Comparison of ENCODE assay signal across 10 cellular contexts in the genomic region with DNA sequence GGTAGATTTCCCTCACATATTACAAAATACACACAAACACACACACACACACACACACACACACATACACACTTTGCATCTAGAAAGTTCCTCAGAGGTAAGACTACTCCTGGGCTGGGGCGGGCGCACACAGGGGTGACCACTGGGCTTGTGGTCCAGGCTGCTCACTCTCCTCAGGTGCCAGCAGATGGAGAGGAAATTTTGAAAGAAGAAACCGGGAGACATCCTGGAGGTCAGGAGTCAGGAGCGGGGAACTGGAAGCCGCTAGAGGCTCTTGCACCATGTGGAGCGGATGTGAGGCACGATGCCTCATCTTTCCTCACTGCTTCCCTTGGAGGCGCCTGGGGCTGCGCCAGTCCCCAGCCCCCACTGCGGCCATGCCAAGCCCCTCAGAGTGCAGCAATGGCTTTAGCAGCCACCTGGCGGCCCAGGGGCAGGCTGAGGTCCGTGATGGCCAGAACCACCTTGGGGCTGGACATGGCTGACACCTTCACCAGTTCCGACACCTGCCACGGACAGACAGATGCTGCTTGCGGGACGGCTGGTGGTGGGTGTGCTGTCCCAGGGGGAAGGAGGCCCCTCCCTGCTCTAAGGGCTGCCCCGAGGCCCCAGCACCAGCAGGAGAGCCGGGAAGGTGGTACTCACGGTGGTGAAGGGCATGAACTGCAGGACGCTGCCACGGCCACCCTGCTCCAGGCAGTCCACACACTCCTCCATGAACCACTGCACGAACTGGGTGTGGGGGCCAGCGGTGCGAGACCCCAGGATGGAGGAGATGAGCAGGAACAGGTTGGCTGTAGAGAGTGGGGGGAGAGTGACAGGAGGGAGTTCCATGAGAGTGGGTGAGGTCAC. TPM values are rescaled to one million over a fixed set of nuclear protein-coding genes. Genes with fewer than 3 reads are reported as not detected.
DNase-seq lines count a peak whose midpoint lies in the region; ATAC-seq and TF ChIP-seq lines count a peak whose summit lies in the region.
"Had no signal": no experiment of that assay in that cellular context is flagged by ENCODE, and none has a peak within 500 bp of the region (broad histone marks: within the 10 kb centered on the region; RNA-seq: fewer than 3 reads in every experiment).

No MANE protein-coding gene starts in this region.

- WGBS in HUES64, result 83% methylated on average over 24 of the region's 24 CpGs
- 77% methylated on average over 22 to 24 of the region's 24 CpGs for WGBS in upper lobe of left lung, 2 donors

- H3K4me1 Mint-ChIP-seq in MCF 10A (ENCODE audit: insufficient read depth, unreplicated experiment), result peaks cover 65% of the 10 kb centered on the region

- H3K4me3 ChIP-seq in HUES64 (ENCODE audit: low read length) (no peak overlapping the region), iPS-20b (ENCODE audit: low read length) (peak overlapping the region; percentile 36; the same call in 1 of the 2 replicates), upper lobe of left lung (no peak overlapping the region)
- H3K4me3 ChIP-seq: SJSA1, skin epidermis had no signal

- intact Hi-C loops in MCF 10A (cut with micrococcal nuclease), result no loop called here

- H3K9ac ChIP-seq in HUES64 (ENCODE audit: low read depth, low read length), result no peak overlapping the region
- peak overlapping the region; percentile 57 for H3K9ac ChIP-seq in iPS-20b (ENCODE audit: low read depth, low read length)

- H3K9me3 ChIP-seq in HUES64 (ENCODE audit: insufficient read depth, low read depth, low read length) (no peaks in the 10 kb centered on the region), iPS-20b (ENCODE audit: insufficient read depth, low read depth, low read length) (no peaks in the 10 kb centered on the region), upper lobe of left lung (no peaks in the 10 kb centered on the region)
- H3K9me3 ChIP-seq: SJSA1 had no signal

- DNase-seq in MCF 10A (ENCODE audit: unreplicated experiment), result peak; percentile 96
- DNase-seq in upper lobe of left lung, result peak in 1 of 2 donors; percentile 78
- no peak for DNase-seq in activated T-cell treated with anti-CD3 and anti-CD28 coated beads, Interleukin-2, amount 50 U/mL, for 48 hours
- DNase-seq: stimulated activated naive CD4-positive, alpha-beta T cell treated with Interleukin-2 at 50 U/mL for 16 hours had no signal

- no peak for TF ChIP-seq CTCF in MCF 10A (IDR thresholded peaks at IDR 0.05; ENCODE audit: unreplicated experiment)
- no peak for TF ChIP-seq CTCF in upper lobe of left lung (IDR thresholded peaks at IDR 0.05)

- no peaks in the 10 kb centered on the region for H3K9me3 Mint-ChIP-seq in MCF 10A (ENCODE audit: unreplicated experiment)

- no peak for ATAC-seq in upper lobe of left lung (ENCODE audit: low FRiP score in 2 of 2)
- ATAC-seq in GM18907 (IDR thresholded peaks at IDR 0.05; ENCODE audit: unreplicated experiment), result no peak
- ATAC-seq in HG03135 (IDR thresholded peaks at IDR 0.05; ENCODE audit: unreplicated experiment), result no peak

- TSS peak; percentile 4 for BruUV-seq in MCF 10A (replicated peaks; lab: Mats Ljungman, UMichigan)

- no peak for TF ChIP-seq EP300 in upper lobe of left lung (IDR thresholded peaks at IDR 0.05)

- H3K36me3 ChIP-seq in HUES64 (ENCODE audit: insufficient read depth, low read length) (peaks cover 49% of the 10 kb centered on the region), iPS-20b (ENCODE audit: insufficient read depth, low read depth, low read length) (peaks cover 46% of the 10 kb centered on the region), upper lobe of left lung (peaks cover 5 to 42% (median 21%) of the 10 kb centered on the region in 4 donors)

- POLR2A ChIA-PET in MCF 10A (lab: Yijun Ruan, JAX), result interaction anchor here (0.6 to 8.1 kb wide), 11 partner anchors 8 to 103 kb away, joined by 3 to 164 read pairs (median 7); partner anchors contain the start of genes MED24, NR1D1 and PSMD3

- H3K4me3 Mint-ChIP-seq in MCF 10A (ENCODE audit: unreplicated experiment), result peak overlapping the region; percentile 51

- no peaks in the 10 kb centered on the region for H3K27me3 Mint-ChIP-seq in MCF 10A (ENCODE audit: insufficient read depth, unreplicated experiment)

- no peak for TF ChIP-seq POLR2A in upper lobe of left lung (IDR thresholded peaks at IDR 0.05)

- H3K27ac ChIP-seq in HUES64 (ENCODE audit: low read depth, low read length) (peak overlapping the region; percentile 78; the same call in 1 of the 2 replicates), iPS-20b (ENCODE audit: low read length) (peak overlapping the region; percentile 82), upper lobe of left lung (peak overlapping the region; percentile 25 to 83 (median 76))
- H3K27ac ChIP-seq: SJSA1 had no signal

- CTCF ChIA-PET in MCF 10A (lab: Yijun Ruan, JAX), result interaction anchor here (0.6 to 10.7 kb wide), 6 partner anchors 9 to 120 kb away, joined by 3 to 237 read pairs (median 4); no protein-coding TSS in a partner anchor

- peaks cover 32% of the 10 kb centered on the region for H3K36me3 Mint-ChIP-seq in MCF 10A (ENCODE audit: insufficient read depth, unreplicated experiment)

- peaks cover 24% of the 10 kb centered on the region for H3K4me1 ChIP-seq in HUES64 (ENCODE audit: insufficient read depth, low read length)
- H3K4me1 ChIP-seq in iPS-20b (ENCODE audit: insufficient read depth, low read length), result peaks cover 15% of the 10 kb centered on the region; the same call in 1 of the 2 replicates
- peaks cover 90 to 98% (median 94%) of the 10 kb centered on the region in 4 donors for H3K4me1 ChIP-seq in upper lobe of left lung

- no peaks in the 10 kb centered on the region for H3K27me3 ChIP-seq in HUES64 (ENCODE audit: insufficient read depth, low read length)
- H3K27me3 ChIP-seq in iPS-20b (ENCODE audit: insufficient read depth, low read length), result no peaks in the 10 kb centered on the region
- no peaks in the 10 kb centered on the region for H3K27me3 ChIP-seq in upper lobe of left lung
- H3K27me3 ChIP-seq: SJSA1 had no signal

- H3K27ac Mint-ChIP-seq in MCF 10A (ENCODE audit: low read depth, unreplicated experiment), result peak overlapping the region; percentile 59

RNA-seq across cellular contexts. Expression of gene CSF3, which starts 4.1 kb away (rescaled TPM):
- polyA plus RNA-seq in HUES64 (2013, experiment 1 of 2), result not detected
- polyA plus RNA-seq in HUES64 (2013, experiment 2 of 2), result not detected
- total RNA-seq in MCF 10A (2022) (9.6 and 17.1 TPM in 2 replicates), upper lobe of left lung (10 to 100 TPM in 1 of 6 donors, 1 to 10 TPM in 5; 1.6 to 14.4 (median 2.7) TPM)
- total RNA-seq: SJSA1 had no signal

RNA-seq across cellular contexts. Expression of gene MED24, which starts 34.8 kb away (rescaled TPM):
- 55.1 TPM for polyA plus RNA-seq in HUES64 (2013, experiment 1 of 2)
- polyA plus RNA-seq in HUES64 (2013, experiment 2 of 2), result 61.0 TPM
- 66.6 and 88.5 TPM in 2 replicates for total RNA-seq in MCF 10A (2022)
- total RNA-seq in upper lobe of left lung, result 100 to 1,000 TPM in 1 of 6 donors, 10 to 100 TPM in 5; 36.5 to 157 (median 71.0) TPM

RNA-seq across cellular contexts. Expression of gene PSMD3, which starts 38.8 kb away (rescaled TPM):
- 165 TPM for polyA plus RNA-seq in HUES64 (2013, experiment 1 of 2)
- polyA plus RNA-seq in HUES64 (2013, experiment 2 of 2), result 153 TPM
- total RNA-seq in MCF 10A (2022), result 74.2 and 95.3 TPM in 2 replicates
- total RNA-seq in upper lobe of left lung, result 100 to 1,000 TPM in 2 of 6 donors, 10 to 100 TPM in 4; 55.5 to 117 (median 78.8) TPM

RNA-seq across cellular contexts. Expression of gene THRA, which starts 43.4 kb away (rescaled TPM):
- 7.7 TPM for polyA plus RNA-seq in HUES64 (2013, experiment 1 of 2)
- 8.2 TPM for polyA plus RNA-seq in HUES64 (2013, experiment 2 of 2)
- total RNA-seq in MCF 10A (2022) (5.5 and 6.4 TPM in 2 replicates), upper lobe of left lung (10 to 100 TPM; 31.0 to 55.3 (median 49.9) TPM)

RNA-seq across cellular contexts. Expression of gene GSDMA, which starts 56.6 kb away (rescaled TPM):
- not detected for polyA plus RNA-seq in HUES64 (2013, experiment 1 of 2)
- polyA plus RNA-seq in HUES64 (2013, experiment 2 of 2), result not detected
- total RNA-seq in MCF 10A (2022) (0.61 and 0.77 TPM in 2 replicates), upper lobe of left lung (under 1 TPM in 4 of 6 donors, not detected in 2; 0.14 to 0.61 (median 0.51) TPM)
- total RNA-seq: SJSA1 had no signal
